ENCODE assay signal across 3 cellular contexts in the genomic region with DNA sequence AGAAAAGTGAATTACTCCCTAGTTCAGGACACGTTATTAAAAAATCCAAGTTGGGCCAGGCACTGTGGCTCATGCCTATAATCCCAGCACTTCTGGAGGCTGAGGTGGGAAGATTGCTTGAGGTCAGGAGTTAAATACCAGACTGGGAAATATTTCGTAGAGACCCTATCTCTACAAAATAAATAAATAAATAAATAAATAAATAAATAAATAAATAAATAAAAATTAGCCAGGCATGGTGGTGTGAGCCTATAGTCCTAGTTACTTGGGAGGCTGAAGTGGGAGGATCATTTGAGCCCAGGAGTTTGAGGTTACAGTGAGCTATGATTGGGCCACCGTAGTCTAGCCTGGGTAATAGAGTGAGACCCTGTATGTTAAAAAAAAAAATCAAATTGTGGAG.
A peak's percentile ranks its signal among the peaks of the same experiment; 100 is the strongest.
DNase-seq lines count a peak whose midpoint lies in the region; ATAC-seq, FAIRE-seq and TF ChIP-seq lines count a peak whose summit lies in the region.
"Not testable (repeated sequence)": the region's sequence is repeated elsewhere in the genome, so short reads cannot be mapped to it uniquely, and the experiment has no call there.

No MANE protein-coding gene starts in this region.

- not testable (repeated sequence) for H3K79me2 ChIP-seq in Karpas-422 (ENCODE audit: low read length)

- H3K9me3 ChIP-seq in A549; HEK293 (ENCODE audit: control insufficient read depth, insufficient read depth, low read depth, low read length); Karpas-422 (ENCODE audit: low read length): not testable (repeated sequence)

- H3K4me3 ChIP-seq in A549; HEK293 (ENCODE audit: low read depth, low read length); Karpas-422 (ENCODE audit: low read length): not testable (repeated sequence)

- CTCF ChIA-PET in A549 (lab: Yijun Ruan, JAX): not testable (repeated sequence)
- CTCF ChIA-PET in HEK293 (lab: Yijun Ruan, JAX): interaction anchor here (0.6 kb wide), 1 partner anchor 654 kb away, joined by 3 read pairs; no protein-coding TSS in a partner anchor

- H4K20me1 ChIP-seq in Karpas-422 (ENCODE audit: insufficient read depth, low read depth, low read length): not testable (repeated sequence)

- ATAC-seq in A549: not testable (repeated sequence)

- peak overlapping the region; percentile 45; the same call in 1 of the 2 replicates for H2AFZ ChIP-seq in Karpas-422 (ENCODE audit: low read length)

- not testable (repeated sequence) for H3K27ac ChIP-seq in A549; HEK293 (ENCODE audit: extremely low read depth, low read depth, low read length); Karpas-422 (ENCODE audit: low read length)

- TF ChIP-seq POLR2A in A549 (IDR thresholded peaks at IDR 0.05; ENCODE audit: low read length): not testable (repeated sequence)

- POLR2A ChIA-PET in A549 (lab: Yijun Ruan, JAX); HEK293 (lab: Yijun Ruan, JAX): not testable (repeated sequence)

- FAIRE-seq in A549 (lab: Jason Lieb, UNC): not testable (repeated sequence)

- not testable (repeated sequence) for H3K4me2 ChIP-seq in A549
- H3K4me2 ChIP-seq in Karpas-422 (ENCODE audit: low read depth, low read length, poor library complexity, severe bottlenecking): peak overlapping the region; percentile 52

- TF ChIP-seq RAD21 in A549 (conservative IDR thresholded peaks at IDR 0.05 in 1 of 2, IDR thresholded peaks at IDR 0.05 in 1 of 2): not testable (repeated sequence)

- H3K9ac ChIP-seq in Karpas-422 (ENCODE audit: low read length): not testable (repeated sequence)

- WGBS in A549 (ENCODE audit: missing lambda C conversion rate): 6% methylated on average over 3 of the region's 3 CpGs

- not testable (repeated sequence) for H3K9me2 ChIP-seq in Karpas-422 (replicated peaks; ENCODE audit: insufficient read depth, low read length)

- TF ChIP-seq CTCF in A549 (IDR thresholded peaks at IDR 0.05); HEK293 (tag by site-specific recombination; IDR thresholded peaks at IDR 0.05): not testable (repeated sequence)

- not testable (repeated sequence) for DNase-seq in A549 (ENCODE audit: low read depth in 1 of 2, low spot score in 1 of 2); Karpas-422

- TF ChIP-seq EP300 in A549 (IDR thresholded peaks at IDR 0.05): not testable (repeated sequence)

- H3K27me3 ChIP-seq in Karpas-422 (ENCODE audit: low read length): not testable (repeated sequence)

- H3K4me1 ChIP-seq in A549; HEK293 (ENCODE audit: control insufficient read depth, insufficient read depth, low read length): not testable (repeated sequence)
- peaks cover 15% of the 10 kb centered on the region for H3K4me1 ChIP-seq in Karpas-422 (ENCODE audit: low read length)

- not testable (repeated sequence) for H3K36me3 ChIP-seq in HEK293 (ENCODE audit: control insufficient read depth in 2 of 2, insufficient read depth in 1 of 2, low read length in 2 of 2); Karpas-422 (ENCODE audit: insufficient read depth, low read length)

TF ChIP-seq in A549, 52 proteins besides CTCF, POLR2A, EP300 and RAD21:
- TF ChIP-seq ZC3H11A (IDR thresholded peaks at IDR 0.05): peak; percentile 67

TF ChIP-seq in HEK293, 187 proteins besides CTCF, POLR2A, EP300 and RAD21 (continues in another document):
- TF ChIP-seq ZNF555 (tag by site-specific recombination; conservative IDR thresholded peaks at IDR 0.05): peak; percentile 71
- TF ChIP-seq ZNF558 (tag by site-specific recombination; IDR thresholded peaks at IDR 0.05): 0 out of 2 replicates have a peak, but pooled peaks have one; percentile 18
- TF ChIP-seq ZBTB8A (tag by site-specific recombination; IDR thresholded peaks at IDR 0.05): peak; percentile 49; the same call in 1 of the 2 replicates
- TF ChIP-seq ZNF292 (tag by site-specific recombination; IDR thresholded peaks at IDR 0.05; ENCODE audit: borderline replicate concordance, low read depth): peak; percentile 41; the same call in 1 of the 2 replicates
- TF ChIP-seq ZNF426 (tag by site-specific recombination; IDR thresholded peaks at IDR 0.05): peak; percentile 72
- TF ChIP-seq, protein P1, sequence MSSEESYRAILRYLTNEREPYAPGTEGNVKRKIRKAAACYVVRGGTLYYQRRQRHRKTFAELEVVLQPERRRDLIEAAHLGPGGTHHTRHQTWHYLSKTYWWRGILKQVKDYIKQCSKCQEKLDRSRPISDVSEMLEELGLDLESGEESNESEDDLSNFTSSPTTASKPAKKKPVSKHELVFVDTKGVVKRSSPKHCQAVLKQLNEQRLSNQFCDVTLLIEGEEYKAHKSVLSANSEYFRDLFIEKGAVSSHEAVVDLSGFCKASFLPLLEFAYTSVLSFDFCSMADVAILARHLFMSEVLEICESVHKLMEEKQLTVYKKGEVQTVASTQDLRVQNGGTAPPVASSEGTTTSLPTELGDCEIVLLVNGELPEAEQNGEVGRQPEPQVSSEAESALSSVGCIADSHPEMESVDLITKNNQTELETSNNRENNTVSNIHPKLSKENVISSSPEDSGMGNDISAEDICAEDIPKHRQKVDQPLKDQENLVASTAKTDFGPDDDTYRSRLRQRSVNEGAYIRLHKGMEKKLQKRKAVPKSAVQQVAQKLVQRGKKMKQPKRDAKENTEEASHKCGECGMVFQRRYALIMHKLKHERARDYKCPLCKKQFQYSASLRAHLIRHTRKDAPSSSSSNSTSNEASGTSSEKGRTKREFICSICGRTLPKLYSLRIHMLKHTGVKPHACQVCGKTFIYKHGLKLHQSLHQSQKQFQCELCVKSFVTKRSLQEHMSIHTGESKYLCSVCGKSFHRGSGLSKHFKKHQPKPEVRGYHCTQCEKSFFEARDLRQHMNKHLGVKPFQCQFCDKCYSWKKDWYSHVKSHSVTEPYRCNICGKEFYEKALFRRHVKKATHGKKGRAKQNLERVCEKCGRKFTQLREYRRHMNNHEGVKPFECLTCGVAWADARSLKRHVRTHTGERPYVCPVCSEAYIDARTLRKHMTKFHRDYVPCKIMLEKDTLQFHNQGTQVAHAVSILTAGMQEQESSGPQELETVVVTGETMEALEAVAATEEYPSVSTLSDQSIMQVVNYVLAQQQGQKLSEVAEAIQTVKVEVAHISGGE (tag by site-specific recombination; conservative IDR thresholded peaks at IDR 0.05; ENCODE audit: low read depth): peak; percentile 62
- TF ChIP-seq ZNF202 (tag by site-specific recombination; IDR thresholded peaks at IDR 0.05; ENCODE audit: borderline replicate concordance): peak; percentile 68; the same call in 1 of the 2 replicates
- peak; percentile 70; the same call in 1 of the 2 replicates for TF ChIP-seq ZNF140 (tag by site-specific recombination; IDR thresholded peaks at IDR 0.05)
- TF ChIP-seq ZNF654 (tag by site-specific recombination; IDR thresholded peaks at IDR 0.05; ENCODE audit: low read depth): peak; percentile 27; the same call in 1 of the 2 replicates
- TF ChIP-seq ZNF138 (tag by site-specific recombination; IDR thresholded peaks at IDR 0.05; ENCODE audit: borderline replicate concordance): 0 out of 2 replicates have a peak, but pooled peaks have one; percentile 15
- peak; percentile 53; the same call in 1 of the 2 replicates for TF ChIP-seq ZXDB (tag by site-specific recombination; IDR thresholded peaks at IDR 0.05)
- TF ChIP-seq, protein P2, sequence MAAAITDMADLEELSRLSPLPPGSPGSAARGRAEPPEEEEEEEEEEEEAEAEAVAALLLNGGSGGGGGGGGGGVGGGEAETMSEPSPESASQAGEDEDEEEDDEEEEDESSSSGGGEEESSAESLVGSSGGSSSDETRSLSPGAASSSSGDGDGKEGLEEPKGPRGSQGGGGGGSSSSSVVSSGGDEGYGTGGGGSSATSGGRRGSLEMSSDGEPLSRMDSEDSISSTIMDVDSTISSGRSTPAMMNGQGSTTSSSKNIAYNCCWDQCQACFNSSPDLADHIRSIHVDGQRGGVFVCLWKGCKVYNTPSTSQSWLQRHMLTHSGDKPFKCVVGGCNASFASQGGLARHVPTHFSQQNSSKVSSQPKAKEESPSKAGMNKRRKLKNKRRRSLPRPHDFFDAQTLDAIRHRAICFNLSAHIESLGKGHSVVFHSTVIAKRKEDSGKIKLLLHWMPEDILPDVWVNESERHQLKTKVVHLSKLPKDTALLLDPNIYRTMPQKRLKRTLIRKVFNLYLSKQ (tag by site-specific recombination; IDR thresholded peaks at IDR 0.05; ENCODE audit: borderline replicate concordance): peak; percentile 48; the same call in 1 of the 2 replicates
- TF ChIP-seq ZNF791 (tag by site-specific recombination; IDR thresholded peaks at IDR 0.05): peak; percentile 52; the same call in 1 of the 2 replicates
